Comparison of ENCODE assay signal across 14 cellular contexts in genomic region chr15:57556040-57556439, GRCh38. TPM values are rescaled to one million over a fixed set of nuclear protein-coding genes. Genes with fewer than 3 reads are reported as not detected.
A peak's percentile ranks its signal among the peaks of the same experiment; 100 is the strongest.
DNase-seq lines count a peak whose midpoint lies in the region; ATAC-seq and TF ChIP-seq lines count a peak whose summit lies in the region.
"Had no signal": no experiment of that assay in that cellular context is flagged by ENCODE, and none has a peak within 500 bp of the region (broad histone marks: within the 10 kb centered on the region; RNA-seq: fewer than 3 reads in every experiment).

No MANE protein-coding gene starts in this region.

- H3K27ac ChIP-seq in cardiac muscle cell (peak overlapping the region; percentile 26), neural progenitor cell (no peak overlapping the region)
- H3K27ac ChIP-seq: BLaER1, GM23248 had no signal

- no peaks in the 10 kb centered on the region for H4K20me1 ChIP-seq in neural progenitor cell (ENCODE audit: low read depth)
- H4K20me1 ChIP-seq: BLaER1 had no signal

- ATAC-seq in Right ventricle myocardium superior (ENCODE audit: poor library complexity) (no peak), GM21367 (IDR thresholded peaks at IDR 0.05; ENCODE audit: unreplicated experiment) (no peak), GM21717 (IDR thresholded peaks at IDR 0.05; ENCODE audit: unreplicated experiment) (no peak)
- ATAC-seq: HCT116 had no signal

- H3K4me1 Mint-ChIP-seq in endothelial cell (ENCODE audit: unreplicated experiment) = peaks cover 67% of the 10 kb centered on the region
- H3K4me1 Mint-ChIP-seq in neural progenitor cell = peaks cover 38% of the 10 kb centered on the region

- no peaks in the 10 kb centered on the region for H3K27me3 ChIP-seq in cardiac muscle cell
- H3K27me3 ChIP-seq in neural progenitor cell = no peaks in the 10 kb centered on the region
- H3K27me3 ChIP-seq: BLaER1 had no signal

- H3K79me2 ChIP-seq in neural progenitor cell (ENCODE audit: low read depth) = no peaks in the 10 kb centered on the region

- H3K9ac ChIP-seq in neural progenitor cell = no peak overlapping the region
- H3K9ac ChIP-seq: BLaER1, GM23248 had no signal

- peaks cover 22% of the 10 kb centered on the region for H3K27me3 Mint-ChIP-seq in endothelial cell (ENCODE audit: unreplicated experiment)
- H3K27me3 Mint-ChIP-seq in neural progenitor cell (ENCODE audit: insufficient read depth, low read depth) = peaks cover 2% of the 10 kb centered on the region

- H3K4me2 ChIP-seq in neural progenitor cell = no peak overlapping the region
- H3K4me2 ChIP-seq: BLaER1 had no signal

- H3K9me3 ChIP-seq in cardiac muscle cell (ENCODE audit: low read depth) (no peaks in the 10 kb centered on the region), neural progenitor cell (ENCODE audit: low read depth) (no peaks in the 10 kb centered on the region)
- H3K9me3 ChIP-seq: BLaER1 had no signal

- intact Hi-C loops in Right ventricle myocardium superior (cut with DNase I) = loop anchor here (5.0 to 10.0 kb wide), 2 partner anchors 306 to 519 kb away; no protein-coding TSS in a partner anchor
- intact Hi-C loops in head of caudate nucleus (cut with DNase I) = no loop called here

- H3K36me3 ChIP-seq in cardiac muscle cell = peaks cover 11% of the 10 kb centered on the region
- H3K36me3 ChIP-seq in neural progenitor cell = no peaks in the 10 kb centered on the region
- H3K36me3 ChIP-seq: BLaER1 had no signal

- peak overlapping the region; percentile 28 for H2AFZ ChIP-seq in neural progenitor cell (replicated peaks)
- H2AFZ ChIP-seq: GM23248 had no signal

- H3F3A ChIP-seq in neural progenitor cell (ENCODE audit: low read depth) = peaks cover 18% of the 10 kb centered on the region

- no peak overlapping the region for H3K4me3 Mint-ChIP-seq in endothelial cell (ENCODE audit: unreplicated experiment)
- H3K4me3 Mint-ChIP-seq in neural progenitor cell = no peak overlapping the region
- H3K4me3 Mint-ChIP-seq: CD4-positive, CD25-positive, alpha-beta regulatory T cell had no signal

- H3K4me1 ChIP-seq in cardiac muscle cell (ENCODE audit: low read depth) (peaks cover 32% of the 10 kb centered on the region), neural progenitor cell (peaks cover 28% of the 10 kb centered on the region)
- H3K4me1 ChIP-seq: BLaER1 had no signal

- DNase-seq in cardiac muscle cell (ENCODE audit: low read depth in 1 of 2, low spot score in 1 of 2) = no peak
- no peak for DNase-seq in Right ventricle myocardium superior
- DNase-seq in endothelial cell (ENCODE audit: low spot score) = no peak
- DNase-seq in neural progenitor cell (ENCODE audit: low spot score) = no peak
- DNase-seq in head of caudate nucleus = no peak
- DNase-seq: 8988T; AML-193; CD4-positive, CD25-positive, alpha-beta regulatory T cell; DMS53; GM23248 had no signal

- no peaks in the 10 kb centered on the region for H3K9me3 Mint-ChIP-seq in endothelial cell (ENCODE audit: unreplicated experiment)
- peaks cover 3% of the 10 kb centered on the region for H3K9me3 Mint-ChIP-seq in neural progenitor cell
- H3K9me3 Mint-ChIP-seq: CD4-positive, CD25-positive, alpha-beta regulatory T cell had no signal

- H3K4me3 ChIP-seq in cardiac muscle cell = no peak overlapping the region
- no peak overlapping the region for H3K4me3 ChIP-seq in neural progenitor cell
- H3K4me3 ChIP-seq: BLaER1, GM23248 had no signal

- no peak for TF ChIP-seq CTCF in cardiac muscle cell (IDR thresholded peaks at IDR 0.05; ENCODE audit: low read depth, low read length)
- no peak for TF ChIP-seq CTCF in endothelial cell (IDR thresholded peaks at IDR 0.05; ENCODE audit: unreplicated experiment)
- TF ChIP-seq CTCF in neural progenitor cell (IDR thresholded peaks at IDR 0.05) = no peak

- H3K36me3 Mint-ChIP-seq in endothelial cell (ENCODE audit: low read depth, unreplicated experiment) (peaks cover 42% of the 10 kb centered on the region), neural progenitor cell (no peaks in the 10 kb centered on the region)
- H3K36me3 Mint-ChIP-seq: CD4-positive, CD25-positive, alpha-beta regulatory T cell had no signal

- peak overlapping the region; percentile 11 for H3K27ac Mint-ChIP-seq in endothelial cell (ENCODE audit: unreplicated experiment)
- no peak overlapping the region for H3K27ac Mint-ChIP-seq in neural progenitor cell
- H3K27ac Mint-ChIP-seq: CD4-positive, CD25-positive, alpha-beta regulatory T cell had no signal

RNA-seq across cellular contexts. Expression of gene MYZAP, which starts 35.7 kb away (rescaled TPM):
- 103 and 143 TPM in 2 replicates for total RNA-seq in cardiac muscle cell
- 175 and 230 TPM in 2 replicates for polyA plus RNA-seq in cardiac muscle cell
- 966 TPM for total RNA-seq in Right ventricle myocardium superior
- total RNA-seq in endothelial cell (ENCODE audit: unreplicated experiment) = 55.3 TPM
- 0.09 TPM in 1 of 2 replicates, not detected in the other for total RNA-seq in neural progenitor cell (ENCODE audit: low replicate concordance)
- total RNA-seq: GM23248 had no signal

Comparison
In these comparisons a context has a peak if more than half of its experiments do, and no peak if none do; other contexts are left out.
1. RNA of gene MYZAP, which starts 35.7 kb away (total RNA-seq): 966 TPM in Right ventricle myocardium superior (single experiment), 103 to 143 TPM in cardiac muscle cell and 55.3 TPM in endothelial cell (single experiment); 0.09 TPM in neural progenitor cell; every median in the first group is over 10 times any median in the second.